Comparison of ENCODE assay signal across 18 cellular contexts in the genomic region with DNA sequence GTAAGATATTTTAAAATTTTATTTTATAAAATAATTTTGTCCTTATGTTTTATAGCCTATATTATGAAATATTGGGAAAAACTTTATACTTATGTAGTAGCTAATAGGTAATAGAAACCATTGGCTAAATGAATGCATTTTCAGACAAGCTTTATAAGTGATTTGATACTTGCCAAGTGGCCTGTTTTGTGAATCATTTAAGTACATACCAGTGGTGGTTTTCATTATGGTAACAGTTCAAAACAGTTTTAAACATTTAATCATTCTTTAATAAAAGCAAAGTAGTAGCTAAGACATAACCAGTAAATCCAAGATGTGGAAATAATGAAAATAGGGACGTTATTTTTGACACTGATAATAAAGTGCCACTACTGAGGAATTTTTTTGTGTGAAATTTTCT.
A peak's percentile ranks its signal among the peaks of the same experiment; 100 is the strongest.
DNase-seq lines count a peak whose midpoint lies in the region; ATAC-seq and FAIRE-seq lines count a peak whose summit lies in the region.
"Had no signal": no experiment of that assay in that cellular context is flagged by ENCODE, and none has a peak within 500 bp of the region (broad histone marks: within the 10 kb centered on the region; RNA-seq: fewer than 3 reads in every experiment).

No MANE protein-coding gene starts in this region.

- ATAC-seq in activated T-helper 17 cell treated with anti-CD3 and anti-CD28 coated beads, Interleukin-2, amount 50 U/mL, for 72 hours (replicated peaks) = no peak
- ATAC-seq: Panc1, Right ventricle myocardium inferior had no signal

- H3K27ac Mint-ChIP-seq in activated T-helper 17 cell treated with anti-CD3 and anti-CD28 coated beads, Interleukin-2, amount 50 U/mL, for 72 hours = no peak overlapping the region
- H3K27ac Mint-ChIP-seq: CD4-positive, alpha-beta T cell had no signal

- H3K9me3 Mint-ChIP-seq in activated T-helper 17 cell treated with anti-CD3 and anti-CD28 coated beads, Interleukin-2, amount 50 U/mL, for 72 hours = no peaks in the 10 kb centered on the region
- H3K9me3 Mint-ChIP-seq: CD4-positive, alpha-beta T cell had no signal

- no peaks in the 10 kb centered on the region for H3K4me1 Mint-ChIP-seq in activated T-helper 17 cell treated with anti-CD3 and anti-CD28 coated beads, Interleukin-2, amount 50 U/mL, for 72 hours

- no peaks in the 10 kb centered on the region for H3K27me3 Mint-ChIP-seq in activated T-helper 17 cell treated with anti-CD3 and anti-CD28 coated beads, Interleukin-2, amount 50 U/mL, for 72 hours
- H3K27me3 Mint-ChIP-seq: CD4-positive, alpha-beta T cell had no signal

- DNase-seq in GM03348 (ENCODE audit: low spot score) (peak; percentile 6), astrocyte of the hippocampus (ENCODE audit: low read depth, low spot score) (peak; percentile 37), frontal cortex (ENCODE audit: low spot score in 2 of 2) (no peak), COR-L47 (lab: John Stamatoyannopoulos, UW) (no peak)
- no peak for DNase-seq in activated CD4-positive, alpha-beta T cell treated with anti-CD3 and anti-CD28 coated beads for 4 hours
- no peak for DNase-seq in activated effector memory CD4-positive, alpha-beta T cell treated with Interleukin-2 at 50 U/mL for 16 hours
- DNase-seq: CD4-positive, alpha-beta T cell; DMS79; GF-D8; KBM-7; NCI-H1092 treated with DMSO at 0.1 percent for 48 hours; NCI-H1694; NCI-H446 had no signal

- FAIRE-seq in A204.1 (lab: Jason Lieb, UNC) (peak; percentile 41), frontal cortex (lab: Jason Lieb, UNC) (peak; percentile 24)
- FAIRE-seq: H1 had no signal

- H3K4me3 Mint-ChIP-seq in activated T-helper 17 cell treated with anti-CD3 and anti-CD28 coated beads, Interleukin-2, amount 50 U/mL, for 72 hours = no peak overlapping the region
- H3K4me3 Mint-ChIP-seq: CD4-positive, alpha-beta T cell had no signal

- H3K36me3 Mint-ChIP-seq in activated T-helper 17 cell treated with anti-CD3 and anti-CD28 coated beads, Interleukin-2, amount 50 U/mL, for 72 hours (ENCODE audit: low read depth) = no peaks in the 10 kb centered on the region

Comparison
In these comparisons a context has a peak if more than half of its experiments do, and no peak if none do; other contexts are left out.
1. DNase-seq: peak in GM03348 (single experiment) and astrocyte of the hippocampus (single experiment); none in frontal cortex (0 of 2), COR-L47 (single experiment), activated CD4-positive, alpha-beta T cell treated with anti-CD3 and anti-CD28 coated beads for 4 hours (0 of 2) and activated effector memory CD4-positive, alpha-beta T cell treated with Interleukin-2 at 50 U/mL for 16 hours (single experiment).